19 cellular contexts compared by ENCODE assay signal in the genomic region with DNA sequence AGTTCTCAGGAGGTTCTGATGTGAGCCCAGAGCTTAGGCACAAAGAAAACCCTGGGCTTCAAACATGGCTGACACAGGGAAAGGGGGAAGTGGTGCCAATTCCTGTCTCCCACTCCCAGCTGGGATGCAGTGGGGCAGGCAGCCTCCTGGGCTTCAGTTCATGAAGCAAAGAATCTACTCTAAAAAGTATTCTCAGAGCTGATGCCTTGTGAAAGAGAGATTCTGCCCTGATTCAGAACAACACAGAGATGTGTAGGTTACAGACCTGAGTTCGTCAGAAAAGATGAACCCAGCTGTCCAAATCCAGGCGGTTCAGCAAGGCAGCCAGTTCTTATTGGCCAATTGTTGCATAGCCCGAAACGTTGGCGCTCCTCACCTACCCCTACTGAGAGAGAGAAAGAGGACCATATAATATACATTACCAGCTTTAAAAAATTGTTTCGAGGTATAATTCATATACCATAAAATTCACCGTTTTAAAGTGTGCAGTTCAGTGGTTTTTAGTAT. TPM values are rescaled to one million over a fixed set of nuclear protein-coding genes. Genes with fewer than 3 reads are reported as not detected.
DNase-seq lines count a peak whose midpoint lies in the region; ATAC-seq and TF ChIP-seq lines count a peak whose summit lies in the region.
"Had no signal": no experiment of that assay in that cellular context is flagged by ENCODE, and none has a peak within 500 bp of the region (broad histone marks: within the 10 kb centered on the region; RNA-seq: fewer than 3 reads in every experiment).

No MANE protein-coding gene starts in this region.

- H4K20me1 ChIP-seq in BLaER1 treated with 17β-estradiol and CSF1 and Interleukin-3, amounts not matched to agents 10 nM and 100 nM, result no peaks in the 10 kb centered on the region
- H4K20me1 ChIP-seq in Karpas-422 (ENCODE audit: insufficient read depth, low read depth, low read length), result no peaks in the 10 kb centered on the region

- H3K27ac ChIP-seq in BLaER1 treated with 17β-estradiol and CSF1 and Interleukin-3, amounts not matched to agents 10 nM and 100 nM, result no peak overlapping the region
- peak overlapping the region; percentile 85 for H3K27ac ChIP-seq in angular gyrus (ENCODE audit: low read depth, low read length)
- peak overlapping the region; percentile 31 for H3K27ac ChIP-seq in layer of hippocampus (ENCODE audit: low read depth, low read length)
- H3K27ac ChIP-seq in suprapubic skin, result peak overlapping the region; percentile 87
- no peak overlapping the region for H3K27ac ChIP-seq in Karpas-422 (ENCODE audit: low read length)
- H3K27ac ChIP-seq: SK-N-MC had no signal

- no peak overlapping the region for H2AFZ ChIP-seq in Karpas-422 (ENCODE audit: low read length)

- H3K4me1 ChIP-seq in BLaER1 treated with 17β-estradiol and CSF1 and Interleukin-3, amounts not matched to agents 10 nM and 100 nM, result peaks cover 0 to 19% (median 10%) of the 10 kb centered on the region in 10 experiments; a peak in 15 of 20 replicates
- H3K4me1 ChIP-seq in suprapubic skin, result peaks cover 39% of the 10 kb centered on the region
- no peaks in the 10 kb centered on the region; the same call in 1 of the 2 replicates for H3K4me1 ChIP-seq in Karpas-422 (ENCODE audit: low read length)

- 0 out of 22 replicates have a peak, but pooled peaks cover 0 to 8% (median 0%) of the 10 kb centered on the region in 11 experiments for H3K27me3 ChIP-seq in BLaER1 treated with 17β-estradiol and CSF1 and Interleukin-3, amounts not matched to agents 10 nM and 100 nM
- H3K27me3 ChIP-seq in layer of hippocampus (ENCODE audit: control insufficient read depth, insufficient read depth, low read length) (no peaks in the 10 kb centered on the region), suprapubic skin (no peaks in the 10 kb centered on the region), Karpas-422 (ENCODE audit: low read length) (no peaks in the 10 kb centered on the region)
- H3K27me3 ChIP-seq: ovary had no signal

- no peak overlapping the region for H3K27ac Mint-ChIP-seq in activated naive CD8-positive, alpha-beta T cell treated with anti-CD3 and anti-CD28 coated beads for 36 hours
- H3K27ac Mint-ChIP-seq: CD4-positive, alpha-beta memory T cell; T-helper 2 cell treated with Interferon-gamma antibody and Interleukin-4, amounts not matched to agents 5 μg/mL and 100 μg/mL, for 36 hours had no signal

- no peaks in the 10 kb centered on the region for H3K9me3 ChIP-seq in BLaER1 treated with 17β-estradiol and CSF1 and Interleukin-3, amounts not matched to agents 10 nM and 100 nM (replicated peaks in 1 of 11)
- H3K9me3 ChIP-seq in suprapubic skin, result no peaks in the 10 kb centered on the region
- no peaks in the 10 kb centered on the region for H3K9me3 ChIP-seq in Karpas-422 (ENCODE audit: low read length)
- H3K9me3 ChIP-seq: ovary had no signal

- no peak overlapping the region for H3K9ac ChIP-seq in BLaER1 treated with 17β-estradiol and CSF1 and Interleukin-3, amounts not matched to agents 10 nM and 100 nM
- no peak overlapping the region for H3K9ac ChIP-seq in Karpas-422 (ENCODE audit: low read length)

- H3K27me3 Mint-ChIP-seq in activated naive CD8-positive, alpha-beta T cell treated with anti-CD3 and anti-CD28 coated beads for 36 hours, result peaks cover 19% of the 10 kb centered on the region

- WGBS in suprapubic skin, result 78% methylated on average over 7 of the region's 7 CpGs

- no peak for TF ChIP-seq CTCF in suprapubic skin (IDR thresholded peaks at IDR 0.05)

- no peaks in the 10 kb centered on the region for H3K36me3 ChIP-seq in BLaER1 treated with 17β-estradiol and CSF1 and Interleukin-3, amounts not matched to agents 10 nM and 100 nM
- H3K36me3 ChIP-seq in suprapubic skin (no peaks in the 10 kb centered on the region), Karpas-422 (ENCODE audit: insufficient read depth, low read length) (no peaks in the 10 kb centered on the region)
- H3K36me3 ChIP-seq: ovary had no signal

- peak overlapping the region in 7 of 11 experiments; percentile 18 to 75 (median 65); a peak in 10 of 22 replicates for H3K4me2 ChIP-seq in BLaER1 treated with 17β-estradiol and CSF1 and Interleukin-3, amounts not matched to agents 10 nM and 100 nM
- no peak overlapping the region for H3K4me2 ChIP-seq in Karpas-422 (ENCODE audit: low read depth, low read length, poor library complexity, severe bottlenecking)

- no peaks in the 10 kb centered on the region for H3K9me2 ChIP-seq in Karpas-422 (replicated peaks; ENCODE audit: insufficient read depth, low read length)

- no peaks in the 10 kb centered on the region for H3K4me1 Mint-ChIP-seq in activated naive CD8-positive, alpha-beta T cell treated with anti-CD3 and anti-CD28 coated beads for 36 hours
- H3K4me1 Mint-ChIP-seq: CD4-positive, alpha-beta memory T cell had no signal

- ATAC-seq in HG02642 (IDR thresholded peaks at IDR 0.05; ENCODE audit: poor library complexity, unreplicated experiment), result no peak
- ATAC-seq: stimulated activated naive CD8-positive, alpha-beta T cell treated with anti-CD3 and anti-CD28 coated beads, Interleukin-15, Interleukin-2, amounts not matched to agents 100 U/mL and 50 U/mL, for 24 hours had no signal

- DNase-seq in suprapubic skin (ENCODE audit: low spot score in 2 of 2) (no peak), T1000 (lab: John Stamatoyannopoulos, UW) (no peak), Karpas-422 (no peak)
- no peak for DNase-seq in activated naive CD8-positive, alpha-beta T cell treated with anti-CD3 and anti-CD28 coated beads for 36 hours
- DNase-seq: CD4-positive, alpha-beta memory T cell; DMS53; HCEC 1CT; NCI-H1436; NCI-H2171; OCI-M1; stimulated activated CD4-positive, alpha-beta T cell treated with anti-CD3 and anti-CD28 coated beads, Interleukin-2, amount 100 ng/mL, for 24 hours; stimulated activated naive CD8-positive, alpha-beta T cell treated with anti-CD3 and anti-CD28 coated beads, Interleukin-15, Interleukin-2, amounts not matched to agents 100 U/mL and 50 U/mL, for 24 hours had no signal

- H3K9me3 Mint-ChIP-seq in activated naive CD8-positive, alpha-beta T cell treated with anti-CD3 and anti-CD28 coated beads for 36 hours, result no peaks in the 10 kb centered on the region
- H3K9me3 Mint-ChIP-seq: CD4-positive, alpha-beta memory T cell; T-helper 2 cell treated with Interferon-gamma antibody and Interleukin-4, amounts not matched to agents 5 μg/mL and 100 μg/mL, for 36 hours had no signal

- no peaks in the 10 kb centered on the region for H3K79me2 ChIP-seq in Karpas-422 (ENCODE audit: low read length)

- TF ChIP-seq POLR2A in suprapubic skin (IDR thresholded peaks at IDR 0.05), result no peak

- H3K4me3 Mint-ChIP-seq in activated naive CD8-positive, alpha-beta T cell treated with anti-CD3 and anti-CD28 coated beads for 36 hours, result no peak overlapping the region
- H3K4me3 Mint-ChIP-seq: CD4-positive, alpha-beta memory T cell; T-helper 2 cell treated with Interferon-gamma antibody and Interleukin-4, amounts not matched to agents 5 μg/mL and 100 μg/mL, for 36 hours had no signal

- TF ChIP-seq EP300 in suprapubic skin (IDR thresholded peaks at IDR 0.05), result no peak

- no peaks in the 10 kb centered on the region for H3K36me3 Mint-ChIP-seq in activated naive CD8-positive, alpha-beta T cell treated with anti-CD3 and anti-CD28 coated beads for 36 hours
- H3K36me3 Mint-ChIP-seq: CD4-positive, alpha-beta memory T cell had no signal

- H3K4me3 ChIP-seq in BLaER1 treated with 17β-estradiol and CSF1 and Interleukin-3, amounts not matched to agents 10 nM and 100 nM, result no peak overlapping the region
- H3K4me3 ChIP-seq in suprapubic skin, result no peak overlapping the region
- H3K4me3 ChIP-seq in Karpas-422 (ENCODE audit: low read length), result no peak overlapping the region
- H3K4me3 ChIP-seq: ovary, SK-N-MC had no signal

RNA-seq across cellular contexts. Expression of a gene that starts 7.4 kb away (rescaled TPM):
- 1 to 10 TPM in 2 of 4 donors, under 1 TPM in 2; 0.83 to 2.3 (median 1.5) TPM for total RNA-seq in suprapubic skin
- total RNA-seq in Karpas-422 (2014; rRNA removed; shearing (Covaris generic); ENCODE audit: low replicate concordance), result 4.3 and 4.5 TPM in 2 replicates
- under 1 TPM; 0.37 to 0.42 TPM for total RNA-seq in activated naive CD8-positive, alpha-beta T cell treated with anti-CD3 and anti-CD28 coated beads for 36 hours

RNA-seq across cellular contexts. Expression of a gene that starts 18.5 kb away (rescaled TPM):
- 100 to 1,000 TPM; 107 to 222 (median 138) TPM for total RNA-seq in suprapubic skin
- total RNA-seq in Karpas-422 (2014; rRNA removed; shearing (Covaris generic); ENCODE audit: low replicate concordance), result 14.0 and 15.4 TPM in 2 replicates
- total RNA-seq in activated naive CD8-positive, alpha-beta T cell treated with anti-CD3 and anti-CD28 coated beads for 36 hours, result 10 to 100 TPM; 13.7 to 13.8 TPM

Comparison
In these comparisons a context has a peak if more than half of its experiments do, and no peak if none do; other contexts are left out.
1. H3K27ac ChIP-seq: peak in angular gyrus (single experiment), layer of hippocampus (single experiment) and suprapubic skin (single experiment); none in BLaER1 treated with 17β-estradiol and CSF1 and Interleukin-3, amounts not matched to agents 10 nM and 100 nM (0 of 11) and Karpas-422 (single experiment).